ENCODE assay signal across 11 cellular contexts in the genomic region with DNA sequence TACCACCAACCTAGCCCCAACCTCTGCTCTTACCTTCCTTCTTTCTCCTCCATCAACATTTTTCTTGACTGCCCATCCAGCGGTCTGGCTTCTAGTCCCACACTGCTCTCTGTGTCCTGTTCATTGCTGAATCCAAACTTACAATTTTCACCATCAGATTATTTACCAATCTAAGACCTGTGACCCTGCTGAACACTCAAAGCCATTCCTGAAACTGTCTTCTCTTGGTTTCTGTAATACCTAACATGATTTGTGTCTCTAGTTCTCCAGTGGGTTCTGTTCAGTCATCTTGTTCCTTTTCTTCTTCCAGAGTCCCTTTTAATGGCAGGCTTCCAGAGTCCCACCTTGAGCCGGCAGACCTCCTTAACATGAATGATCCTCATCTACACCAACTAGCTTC. TPM values are rescaled to one million over a fixed set of nuclear protein-coding genes. Genes with fewer than 3 reads are reported as not detected.
DNase-seq lines count a peak whose midpoint lies in the region; ATAC-seq lines count a peak whose summit lies in the region.
"Had no signal": no experiment of that assay in that cellular context is flagged by ENCODE, and none has a peak within 500 bp of the region (broad histone marks: within the 10 kb centered on the region; RNA-seq: fewer than 3 reads in every experiment).

No MANE protein-coding gene starts in this region.

- H3K4me3 ChIP-seq in skeletal muscle satellite cell (ENCODE audit: low read length): peak overlapping the region; percentile 60

- H3K4me2 ChIP-seq in skeletal muscle satellite cell (ENCODE audit: low read length): peak overlapping the region; percentile 64
- H3K4me2 ChIP-seq: KMS-11 had no signal

- H3K4me1 ChIP-seq in skeletal muscle satellite cell (ENCODE audit: control insufficient read depth, insufficient read depth, low read length): peaks cover 49% of the 10 kb centered on the region
- H3K4me1 ChIP-seq: parathyroid adenoma had no signal

- H3K36me3 ChIP-seq in skeletal muscle satellite cell (ENCODE audit: insufficient read depth, low read length): no peaks in the 10 kb centered on the region

- no peaks in the 10 kb centered on the region for H3K9me3 ChIP-seq in skeletal muscle satellite cell (replicated peaks; ENCODE audit: low read length)

- H3K9me3 Mint-ChIP-seq in activated naive CD8-positive, alpha-beta T cell treated with anti-CD3 and anti-CD28 coated beads, Interleukin-2, amount 10 ng/mL, durations not matched to agents 7 days and 5 days: peaks cover 24% of the 10 kb centered on the region

- peak overlapping the region; percentile 60 for H3K9ac ChIP-seq in skeletal muscle satellite cell (ENCODE audit: low read depth, low read length)
- H3K9ac ChIP-seq: KMS-11, parathyroid adenoma had no signal

- peak overlapping the region; percentile 10 for H3K27ac Mint-ChIP-seq in activated naive CD8-positive, alpha-beta T cell treated with anti-CD3 and anti-CD28 coated beads, Interleukin-2, amount 10 ng/mL, durations not matched to agents 7 days and 5 days

- no peaks in the 10 kb centered on the region for H3K27me3 Mint-ChIP-seq in activated naive CD8-positive, alpha-beta T cell treated with anti-CD3 and anti-CD28 coated beads, Interleukin-2, amount 10 ng/mL, durations not matched to agents 7 days and 5 days

- H3K4me3 Mint-ChIP-seq in activated naive CD8-positive, alpha-beta T cell treated with anti-CD3 and anti-CD28 coated beads, Interleukin-2, amount 10 ng/mL, durations not matched to agents 7 days and 5 days: no peak overlapping the region

- POLR2A ChIA-PET in activated naive CD8-positive, alpha-beta T cell treated with anti-CD3 and anti-CD28 coated beads, Interleukin-2, amount 10 ng/mL, durations not matched to agents 7 days and 5 days (lab: Charles Lee): no interaction called here

- H3K4me1 Mint-ChIP-seq in activated naive CD8-positive, alpha-beta T cell treated with anti-CD3 and anti-CD28 coated beads, Interleukin-2, amount 10 ng/mL, durations not matched to agents 7 days and 5 days: peaks cover 31% of the 10 kb centered on the region

- peaks cover 47% of the 10 kb centered on the region for H3K36me3 Mint-ChIP-seq in activated naive CD8-positive, alpha-beta T cell treated with anti-CD3 and anti-CD28 coated beads, Interleukin-2, amount 10 ng/mL, durations not matched to agents 7 days and 5 days

- H3K27me3 ChIP-seq in skeletal muscle satellite cell (ENCODE audit: control insufficient read depth, insufficient read depth, low read length): no peaks in the 10 kb centered on the region

- DNase-seq in activated naive CD8-positive, alpha-beta T cell treated with anti-CD3 and anti-CD28 coated beads, Interleukin-2, amount 10 ng/mL, durations not matched to agents 7 days and 5 days: no peak
- DNase-seq in NCI-H2029 (lab: John Stamatoyannopoulos, UW): no peak
- no peak for DNase-seq in HPDE6-E6E7 (ENCODE audit: extremely low spot score)
- DNase-seq: head of caudate nucleus, T1000 had no signal

- ATAC-seq in GM19023 (IDR thresholded peaks at IDR 0.05; ENCODE audit: unreplicated experiment) (peak; percentile 56), HG02759 (IDR thresholded peaks at IDR 0.05; ENCODE audit: unreplicated experiment) (peak; percentile 36), HG03097 (IDR thresholded peaks at IDR 0.05; ENCODE audit: low FRiP score, unreplicated experiment) (no peak)
- ATAC-seq in activated naive CD8-positive, alpha-beta T cell treated with anti-CD3 and anti-CD28 coated beads, Interleukin-2, amount 10 ng/mL, durations not matched to agents 7 days and 5 days (ENCODE audit: low read depth): no peak

RNA-seq across cellular contexts. Expression of a gene that starts 24.1 kb away (rescaled TPM):
- 10 to 100 TPM; 54.8 to 60.0 TPM for total RNA-seq in activated naive CD8-positive, alpha-beta T cell treated with anti-CD3 and anti-CD28 coated beads, Interleukin-2, amount 10 ng/mL, durations not matched to agents 7 days and 5 days
- 121 and 166 TPM in 2 replicates for total RNA-seq in skeletal muscle satellite cell (2012; rRNA removed)

Comparison
In these comparisons a context has a peak if more than half of its experiments do, and no peak if none do; other contexts are left out.
1. ATAC-seq: peak in GM19023 (single experiment) and HG02759 (single experiment); none in activated naive CD8-positive, alpha-beta T cell treated with anti-CD3 and anti-CD28 coated beads, Interleukin-2, amount 10 ng/mL, durations not matched to agents 7 days and 5 days (single experiment) and HG03097 (single experiment).